ENCODE assay signal across 11 cellular contexts in the genomic region with DNA sequence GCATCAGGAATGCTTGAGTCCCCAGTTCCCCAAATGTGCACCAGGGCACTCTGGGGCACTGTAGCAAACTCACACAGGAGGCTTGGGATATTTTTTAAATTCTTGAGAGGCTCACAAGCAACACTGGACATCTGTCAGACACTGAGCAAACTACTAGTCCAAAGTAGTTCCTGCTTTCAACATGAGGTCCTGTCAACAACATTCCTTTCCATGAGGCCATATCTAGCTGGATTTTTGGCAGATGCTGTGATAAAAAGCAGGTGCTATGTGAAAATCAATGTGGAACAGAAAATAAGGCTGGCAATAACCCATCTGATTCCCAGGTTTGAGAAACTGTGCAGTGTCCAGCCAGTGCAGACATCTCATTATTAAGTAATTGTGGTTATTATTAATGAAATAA. TPM values are rescaled to one million over a fixed set of nuclear protein-coding genes. Genes with fewer than 3 reads are reported as not detected.
A peak's percentile ranks its signal among the peaks of the same experiment; 100 is the strongest.
DNase-seq lines count a peak whose midpoint lies in the region; ATAC-seq and TF ChIP-seq lines count a peak whose summit lies in the region.
"Had no signal": no experiment of that assay in that cellular context is flagged by ENCODE, and none has a peak within 500 bp of the region (broad histone marks: within the 10 kb centered on the region; RNA-seq: fewer than 3 reads in every experiment).

No MANE protein-coding gene starts in this region.

- TF ChIP-seq CTCF in choroid plexus epithelial cell (conservative IDR thresholded peaks at IDR 0.05; ENCODE audit: low read depth, low read length) = peak; percentile 5
- no peak for TF ChIP-seq CTCF in smooth muscle cell (IDR thresholded peaks at IDR 0.05; ENCODE audit: borderline replicate concordance, insufficient read depth, poor library complexity, severe bottlenecking)

- H3K4me1 ChIP-seq in right cardiac atrium (ENCODE audit: control insufficient read depth, insufficient read depth, low read length) (peaks cover 11% of the 10 kb centered on the region), smooth muscle cell (ENCODE audit: low read depth) (peaks cover 8% of the 10 kb centered on the region)

- H3K36me3 ChIP-seq in smooth muscle cell (ENCODE audit: low read depth) = no peaks in the 10 kb centered on the region

- no peaks in the 10 kb centered on the region for H3K9me3 ChIP-seq in right cardiac atrium (ENCODE audit: control insufficient read depth, low read length)
- peaks cover 3% of the 10 kb centered on the region for H3K9me3 ChIP-seq in smooth muscle cell (replicated peaks; ENCODE audit: low read depth)

- H3K27me3 Mint-ChIP-seq in activated naive CD4-positive, alpha-beta T cell treated with anti-CD3 and anti-CD28 coated beads for 36 hours (ENCODE audit: low read depth) = peaks cover 18% of the 10 kb centered on the region

- H3K4me2 ChIP-seq in smooth muscle cell = no peak overlapping the region

- H2AFZ ChIP-seq in smooth muscle cell (ENCODE audit: low read depth) = no peak overlapping the region

- H3K36me3 Mint-ChIP-seq in activated naive CD4-positive, alpha-beta T cell treated with anti-CD3 and anti-CD28 coated beads, Interleukin-2, amount 50 U/mL, for 72 hours = peaks cover 14% of the 10 kb centered on the region in 2 donors
- peaks cover 2% of the 10 kb centered on the region for H3K36me3 Mint-ChIP-seq in activated naive CD4-positive, alpha-beta T cell treated with anti-CD3 and anti-CD28 coated beads for 36 hours (ENCODE audit: low read depth)

- H4K20me1 ChIP-seq in smooth muscle cell (ENCODE audit: low read depth) = no peaks in the 10 kb centered on the region

- intact Hi-C loops in right cardiac atrium (cut with DNase I) = loop anchor here in 3 of 4 donors (10.0 kb wide), 2 partner anchors 50 to 310 kb away; partner anchors contain the start of gene STARD13 (in 3 of the 3)
- intact Hi-C loops in activated naive CD4-positive, alpha-beta T cell treated with anti-CD3 and anti-CD28 coated beads for 36 hours (cut with micrococcal nuclease) = no loop called here

- H3K27ac ChIP-seq in right cardiac atrium (ENCODE audit: low read length) (peak overlapping the region; percentile 2), smooth muscle cell (ENCODE audit: low read depth) (peak overlapping the region; percentile 4)

- H3K27me3 ChIP-seq in right cardiac atrium (ENCODE audit: control insufficient read depth, insufficient read depth) (no peaks in the 10 kb centered on the region), smooth muscle cell (ENCODE audit: low read depth) (no peaks in the 10 kb centered on the region)

- H3K4me3 ChIP-seq in choroid plexus epithelial cell (ENCODE audit: low read depth, low read length) = no peak overlapping the region
- H3K4me3 ChIP-seq in right cardiac atrium (ENCODE audit: low read length) = no peak overlapping the region
- H3K4me3 ChIP-seq in smooth muscle cell = no peak overlapping the region

- CTCF ChIA-PET in activated naive CD4-positive, alpha-beta T cell treated with anti-CD3 and anti-CD28 coated beads for 36 hours (lab: Charles Lee) = no interaction called here

- H3K4me3 Mint-ChIP-seq in activated naive CD4-positive, alpha-beta T cell treated with anti-CD3 and anti-CD28 coated beads for 36 hours = no peak overlapping the region

- H3K9ac ChIP-seq in smooth muscle cell (ENCODE audit: low read depth) = no peak overlapping the region

- ATAC-seq in right cardiac atrium (peak; percentile 31), GM18907 (IDR thresholded peaks at IDR 0.05; ENCODE audit: unreplicated experiment) (no peak)
- ATAC-seq in activated naive CD4-positive, alpha-beta T cell treated with anti-CD3 and anti-CD28 coated beads, Interleukin-2, amount 50 U/mL, for 72 hours = no peak

- DNase-seq in M059J (ENCODE audit: low read depth) (peak; percentile 30), choroid plexus epithelial cell (ENCODE audit: low read depth) (peak; percentile 82), right cardiac atrium (no peak), smooth muscle cell (lab: John Stamatoyannopoulos, UW; ENCODE audit: unreplicated experiment) (no peak), Ammon's horn (ENCODE audit: low spot score) (no peak)
- DNase-seq in activated naive CD4-positive, alpha-beta T cell treated with anti-CD3 and anti-CD28 coated beads, Interleukin-2, amount 50 U/mL, for 72 hours (ENCODE audit: low spot score in 2 of 2) = no peak
- DNase-seq in activated naive CD4-positive, alpha-beta T cell treated with anti-CD3 and anti-CD28 coated beads for 36 hours = no peak
- DNase-seq: activated T-cell treated with anti-CD3 and anti-CD28 coated beads for 4 hours, midbrain, NCI-H2171 treated with DMSO at 0.1 percent for 48 hours had no signal

- H3K79me2 ChIP-seq in smooth muscle cell (ENCODE audit: low read depth) = peaks cover 8% of the 10 kb centered on the region

- peaks cover 13% of the 10 kb centered on the region in 2 donors for H3K9me3 Mint-ChIP-seq in activated naive CD4-positive, alpha-beta T cell treated with anti-CD3 and anti-CD28 coated beads, Interleukin-2, amount 50 U/mL, for 72 hours
- peaks cover 14% of the 10 kb centered on the region for H3K9me3 Mint-ChIP-seq in activated naive CD4-positive, alpha-beta T cell treated with anti-CD3 and anti-CD28 coated beads for 36 hours

- peaks cover 20% of the 10 kb centered on the region for H3F3A ChIP-seq in smooth muscle cell (ENCODE audit: low read depth)

- H3K27ac Mint-ChIP-seq in activated naive CD4-positive, alpha-beta T cell treated with anti-CD3 and anti-CD28 coated beads, Interleukin-2, amount 50 U/mL, for 72 hours = no peak overlapping the region
- no peak overlapping the region for H3K27ac Mint-ChIP-seq in activated naive CD4-positive, alpha-beta T cell treated with anti-CD3 and anti-CD28 coated beads for 36 hours

- no peaks in the 10 kb centered on the region for H3K4me1 Mint-ChIP-seq in activated naive CD4-positive, alpha-beta T cell treated with anti-CD3 and anti-CD28 coated beads for 36 hours (ENCODE audit: low read depth)

RNA-seq across cellular contexts. Expression of gene STARD13, which starts 50.5 kb away (rescaled TPM):
- total RNA-seq in M059J (2014; rRNA removed; shearing (Covaris generic)) = 6.6 and 9.4 TPM in 2 replicates
- total RNA-seq in right cardiac atrium (10 to 100 TPM; 26.1 to 35.7 (median 30.7) TPM), smooth muscle cell (18.8 and 19.0 TPM in 2 replicates)
- polyA plus RNA-seq in right cardiac atrium (9.6 TPM), smooth muscle cell (12.4 and 15.2 TPM in 2 replicates)
- 1 to 10 TPM in 1 of 2 donors, under 1 TPM in 1; 0.50 to 1.3 TPM for total RNA-seq in activated naive CD4-positive, alpha-beta T cell treated with anti-CD3 and anti-CD28 coated beads, Interleukin-2, amount 50 U/mL, for 72 hours
- total RNA-seq in activated naive CD4-positive, alpha-beta T cell treated with anti-CD3 and anti-CD28 coated beads for 36 hours = under 1 TPM; 0.30 to 0.31 TPM

Comparison
In these comparisons a context has a peak if more than half of its experiments do, and no peak if none do; other contexts are left out.
1. DNase-seq: peak in M059J (single experiment) and choroid plexus epithelial cell (single experiment); none in right cardiac atrium (0 of 3), smooth muscle cell (single experiment), Ammon's horn (single experiment), activated naive CD4-positive, alpha-beta T cell treated with anti-CD3 and anti-CD28 coated beads, Interleukin-2, amount 50 U/mL, for 72 hours (0 of 2) and activated naive CD4-positive, alpha-beta T cell treated with anti-CD3 and anti-CD28 coated beads for 36 hours (single experiment).
2. ATAC-seq: peak in right cardiac atrium (2 of 2); none in activated naive CD4-positive, alpha-beta T cell treated with anti-CD3 and anti-CD28 coated beads, Interleukin-2, amount 50 U/mL, for 72 hours (0 of 2) and GM18907 (single experiment).